Comparison of ENCODE assay signal across 9 cellular contexts in the genomic region with DNA sequence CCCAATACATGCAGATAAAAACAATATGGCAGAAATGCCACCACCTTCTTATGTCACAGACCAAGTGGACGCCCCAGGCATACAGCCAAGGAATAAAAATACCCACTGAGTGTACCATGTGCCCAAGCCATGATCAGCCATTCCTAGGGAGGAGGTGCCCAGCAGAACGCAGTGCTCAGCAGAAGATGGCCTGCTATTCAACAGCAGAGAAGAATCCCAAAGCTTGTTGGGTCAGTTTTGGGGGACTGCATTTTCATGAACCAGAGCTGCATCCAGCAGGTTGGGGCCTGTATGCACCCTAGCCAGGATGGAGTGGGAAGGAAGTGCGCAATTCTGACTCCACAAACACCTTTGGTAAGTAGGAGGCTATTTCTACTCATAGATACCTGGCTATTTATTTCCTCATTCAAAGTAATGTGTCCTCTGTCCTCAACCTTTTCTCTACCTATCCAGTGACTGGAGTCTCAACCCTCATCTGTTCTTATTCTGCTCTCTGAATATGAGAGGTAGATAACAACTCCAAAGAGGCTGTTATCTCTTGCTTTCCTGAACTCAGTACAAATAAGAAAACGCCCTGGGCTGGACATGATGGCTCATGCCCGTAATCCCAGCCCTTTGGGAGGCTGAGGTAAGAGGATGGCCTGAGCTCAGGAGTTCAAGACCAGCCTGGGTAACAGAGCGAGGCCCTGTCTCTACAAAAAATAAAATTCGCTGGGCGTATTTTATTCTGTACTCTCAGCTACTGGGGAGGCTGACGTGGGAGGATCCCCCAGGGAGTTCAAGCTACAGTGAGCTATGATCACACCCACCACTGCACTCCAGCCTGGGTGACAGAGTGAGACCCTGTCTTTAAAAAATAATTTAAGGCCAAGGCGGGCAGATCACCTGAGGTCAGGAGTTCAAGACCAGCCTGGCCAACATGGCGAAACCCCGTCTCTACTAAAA. TPM values are rescaled to one million over a fixed set of nuclear protein-coding genes. Genes with fewer than 3 reads are reported as not detected.
A peak's percentile ranks its signal among the peaks of the same experiment; 100 is the strongest.
DNase-seq lines count a peak whose midpoint lies in the region; ATAC-seq and TF ChIP-seq lines count a peak whose summit lies in the region.
"Had no signal": no experiment of that assay in that cellular context is flagged by ENCODE, and none has a peak within 500 bp of the region (broad histone marks: within the 10 kb centered on the region; RNA-seq: fewer than 3 reads in every experiment).

No MANE protein-coding gene starts in this region.

- intact Hi-C loops in breast epithelium (cut with DNase I; ENCODE audit: low total_unique reads) = no loop called here
- intact Hi-C loops in upper lobe of right lung (cut with DNase I) = no loop called here

- no peaks in the 10 kb centered on the region for H3K27me3 Mint-ChIP-seq in activated naive CD8-positive, alpha-beta T cell
- no peaks in the 10 kb centered on the region for H3K27me3 Mint-ChIP-seq in activated naive CD8-positive, alpha-beta T cell treated with anti-CD3 and anti-CD28 coated beads, Interleukin-2, amount 50 U/mL, for 24 hours
- H3K27me3 Mint-ChIP-seq in mesothelial cell of epicardium (ENCODE audit: low read depth) = no peaks in the 10 kb centered on the region
- H3K27me3 Mint-ChIP-seq: activated CD8-positive, alpha-beta T cell treated with anti-CD3 and anti-CD28 coated beads for 36 hours had no signal

- no peak for DNase-seq in activated naive CD8-positive, alpha-beta T cell treated with anti-CD3 and anti-CD28 coated beads, Interleukin-2, amount 50 U/mL, for 24 hours
- DNase-seq in breast epithelium (ENCODE audit: low spot score in 2 of 2) = no peak
- DNase-seq in mesothelial cell of epicardium (ENCODE audit: low spot score in 2 of 2, unreplicated experiment in 2 of 2) = no peak
- DNase-seq in upper lobe of right lung = peak; percentile 31
- DNase-seq in central memory CD4-positive, alpha-beta T cell = no peak
- no peak for DNase-seq in cortex of kidney (lab: John Stamatoyannopoulos, UW)
- DNase-seq in NCI-H2196 treated with DMSO at 0.1 percent for 48 hours (lab: John Stamatoyannopoulos, UW; ENCODE audit: unreplicated experiment) = no peak
- DNase-seq: activated CD8-positive, alpha-beta T cell treated with anti-CD3 and anti-CD28 coated beads for 36 hours had no signal

- H3K27ac ChIP-seq in breast epithelium (peak overlapping the region; percentile 79 to 86), upper lobe of right lung (peak overlapping the region; percentile 36)

- H3K4me1 Mint-ChIP-seq in activated naive CD8-positive, alpha-beta T cell (ENCODE audit: low read depth) = peaks cover 21% of the 10 kb centered on the region
- H3K4me1 Mint-ChIP-seq in activated naive CD8-positive, alpha-beta T cell treated with anti-CD3 and anti-CD28 coated beads, Interleukin-2, amount 50 U/mL, for 24 hours = peaks cover 43% of the 10 kb centered on the region
- peaks cover 24% of the 10 kb centered on the region for H3K4me1 Mint-ChIP-seq in mesothelial cell of epicardium

- H3K27ac Mint-ChIP-seq in activated naive CD8-positive, alpha-beta T cell = no peak overlapping the region
- H3K27ac Mint-ChIP-seq in activated naive CD8-positive, alpha-beta T cell treated with anti-CD3 and anti-CD28 coated beads, Interleukin-2, amount 50 U/mL, for 24 hours = no peak overlapping the region
- peak overlapping the region; percentile 45 for H3K27ac Mint-ChIP-seq in mesothelial cell of epicardium

- H3K9me3 ChIP-seq in breast epithelium (no peaks in the 10 kb centered on the region), upper lobe of right lung (no peaks in the 10 kb centered on the region)

- peak overlapping the region; percentile 28 for H3K4me3 Mint-ChIP-seq in activated naive CD8-positive, alpha-beta T cell
- H3K4me3 Mint-ChIP-seq in activated naive CD8-positive, alpha-beta T cell treated with anti-CD3 and anti-CD28 coated beads, Interleukin-2, amount 50 U/mL, for 24 hours = no peak overlapping the region
- H3K4me3 Mint-ChIP-seq in mesothelial cell of epicardium = no peak overlapping the region

- ATAC-seq in activated naive CD8-positive, alpha-beta T cell treated with anti-CD3 and anti-CD28 coated beads, Interleukin-2, amount 50 U/mL, for 24 hours = no peak
- no peak for ATAC-seq in upper lobe of right lung

- TF ChIP-seq CTCF in breast epithelium (IDR thresholded peaks at IDR 0.05) (no peak), mesothelial cell of epicardium (IDR thresholded peaks at IDR 0.05; ENCODE audit: unreplicated experiment) (no peak), upper lobe of right lung (IDR thresholded peaks at IDR 0.05) (no peak)

- no peak for TF ChIP-seq POLR2A in breast epithelium (IDR thresholded peaks at IDR 0.05)

- no peak overlapping the region for H3K4me3 ChIP-seq in breast epithelium
- H3K4me3 ChIP-seq in upper lobe of right lung = no peak overlapping the region

- H3K36me3 ChIP-seq in breast epithelium = no peaks in the 10 kb centered on the region
- H3K36me3 ChIP-seq in upper lobe of right lung = no peaks in the 10 kb centered on the region

- H3K36me3 Mint-ChIP-seq in activated naive CD8-positive, alpha-beta T cell = no peaks in the 10 kb centered on the region
- no peaks in the 10 kb centered on the region for H3K36me3 Mint-ChIP-seq in activated naive CD8-positive, alpha-beta T cell treated with anti-CD3 and anti-CD28 coated beads, Interleukin-2, amount 50 U/mL, for 24 hours (ENCODE audit: low read depth)
- H3K36me3 Mint-ChIP-seq in mesothelial cell of epicardium = peaks cover 2% of the 10 kb centered on the region

- H3K9me3 Mint-ChIP-seq in activated naive CD8-positive, alpha-beta T cell (ENCODE audit: low read depth) = no peaks in the 10 kb centered on the region
- no peaks in the 10 kb centered on the region for H3K9me3 Mint-ChIP-seq in activated naive CD8-positive, alpha-beta T cell treated with anti-CD3 and anti-CD28 coated beads, Interleukin-2, amount 50 U/mL, for 24 hours
- H3K9me3 Mint-ChIP-seq in mesothelial cell of epicardium = peaks cover 8% of the 10 kb centered on the region
- H3K9me3 Mint-ChIP-seq: activated CD8-positive, alpha-beta T cell treated with anti-CD3 and anti-CD28 coated beads for 36 hours had no signal

- H3K27me3 ChIP-seq in breast epithelium (no peaks in the 10 kb centered on the region), upper lobe of right lung (no peaks in the 10 kb centered on the region)

- H3K4me1 ChIP-seq in breast epithelium = peaks cover 3 to 7% of the 10 kb centered on the region in 2 donors
- H3K4me1 ChIP-seq in upper lobe of right lung = peaks cover 13% of the 10 kb centered on the region

RNA-seq across cellular contexts. Expression of gene PLEKHM2, which starts 2.5 kb away (rescaled TPM):
- 10 to 100 TPM; 29.7 to 56.5 (median 41.6) TPM for total RNA-seq in breast epithelium
- 59.9 to 63.0 TPM (median 60.6 TPM) in 3 replicates for total RNA-seq in mesothelial cell of epicardium
- 90.9 TPM for total RNA-seq in upper lobe of right lung

RNA-seq across cellular contexts. Expression of gene SLC25A34, which starts 54.4 kb away (rescaled TPM):
- total RNA-seq in breast epithelium = 1 to 10 TPM; 1.0 to 1.8 (median 1.3) TPM
- 6.1 to 7.0 TPM (median 6.6 TPM) in 3 replicates for total RNA-seq in mesothelial cell of epicardium
- 3.0 TPM for total RNA-seq in upper lobe of right lung
